9 cellular contexts compared by ENCODE assay signal in genomic region chr7:44981035-44981706, GRCh38. TPM values are rescaled to one million over a fixed set of nuclear protein-coding genes. Genes with fewer than 3 reads are reported as not detected.
DNase-seq lines count a peak whose midpoint lies in the region; ATAC-seq, FAIRE-seq and TF ChIP-seq lines count a peak whose summit lies in the region.
"Had no signal": no experiment of that assay in that cellular context is flagged by ENCODE, and none has a peak within 500 bp of the region (broad histone marks: within the 10 kb centered on the region; RNA-seq: fewer than 3 reads in every experiment).

No MANE protein-coding gene starts in this region.

- peaks cover 24% of the 10 kb centered on the region for H4K20me1 ChIP-seq in K562 (replicated peaks; ENCODE audit: control insufficient read depth, insufficient read depth, low read length)

- no peak for FAIRE-seq in K562 (lab: Jason Lieb, UNC)

- peak overlapping the region; percentile 99 for H3K27ac Mint-ChIP-seq in activated CD4-positive, alpha-beta T cell treated with anti-CD3 and anti-CD28 coated beads for 36 hours
- peak overlapping the region; percentile 100 for H3K27ac Mint-ChIP-seq in stimulated activated naive CD8-positive, alpha-beta T cell treated with anti-CD3 and anti-CD28 coated beads, Interleukin-15, amount 100 ng/mL, for 72 hours
- no peak overlapping the region for H3K27ac Mint-ChIP-seq in progenitor cell of endocrine pancreas

- peaks cover 29 to 40% of the 10 kb centered on the region in 2 experiments; a peak in 4 of 5 replicates for H3K4me1 ChIP-seq in K562 (replicated peaks in 1 of 2; ENCODE audit: control insufficient read depth in 2 of 2, insufficient read depth in 2 of 2, low read length in 2 of 2)

- CTCF ChIA-PET in activated CD4-positive, alpha-beta T cell treated with anti-CD3 and anti-CD28 coated beads for 36 hours (lab: Charles Lee): interaction anchor here (2.5 to 3.7 kb wide), 2 partner anchors 20 to 155 kb away, joined by 19 to 20 read pairs; no protein-coding TSS in a partner anchor
- CTCF ChIA-PET in K562 (lab: Yijun Ruan, JAX; ENCODE audit: low intra/inter-chr PET ratio): no interaction called here
- CTCF ChIA-PET in HEK293T (lab: Yijun Ruan, JAX): interaction anchor here (3.2 kb wide), 1 partner anchor 8 kb away, joined by 18 read pairs; no protein-coding TSS in a partner anchor

- H3K27me3 ChIP-seq in K562 (ENCODE audit: control insufficient read depth in 2 of 2, insufficient read depth in 2 of 2, low read length in 2 of 2): no peaks in the 10 kb centered on the region

- H3K9me3 ChIP-seq in K562 (replicated peaks; ENCODE audit: control insufficient read depth, insufficient read depth, low read depth, low read length): no peaks in the 10 kb centered on the region; the same call in 1 of the 2 replicates

- intact Hi-C loops in activated CD4-positive, alpha-beta T cell treated with anti-CD3 and anti-CD28 coated beads for 36 hours (cut with DNase I, micrococcal nuclease): loop anchor here (2.0 to 10.0 kb wide), 8 partner anchors 46 to 956 kb away; partner anchors contain the start of genes PPIA (in 1 of the 2) and TBRG4 (in 1 of the 2)
- intact Hi-C loops in K562 (cut with micrococcal nuclease): loop anchor here (2.0 kb wide), 1 partner anchor 18 kb away; no protein-coding TSS in a partner anchor

- H3K36me3 ChIP-seq in K562 (ENCODE audit: control insufficient read depth, insufficient read depth, low read length): peaks cover 62% of the 10 kb centered on the region

- POLR2A ChIA-PET in activated CD4-positive, alpha-beta T cell treated with anti-CD3 and anti-CD28 coated beads for 36 hours (lab: Charles Lee): interaction anchor here (0.6 to 6.8 kb wide), 8 partner anchors 18 to 343 kb away, joined by 3 to 99 read pairs (median 8); partner anchors contain the start of genes CCM2, H2AZ2 and TBRG4
- POLR2A ChIA-PET in K562 (lab: Yijun Ruan, JAX): interaction anchor here (0.9 to 7.4 kb wide), 6 partner anchors 8 to 396 kb away, joined by 3 to 141 read pairs (median 6); partner anchors contain the start of gene TBRG4
- POLR2A ChIA-PET in HEK293T (lab: Yijun Ruan, JAX): interaction anchor here (0.8 to 6.2 kb wide), 4 partner anchors 8 to 130 kb away, joined by 3 to 71 read pairs (median 8); partner anchors contain the start of gene TBRG4

- TF ChIP-seq POLR2A in K562 (conservative IDR thresholded peaks at IDR 0.05): no peak

- peak overlapping the region; percentile 24; the same call in 1 of the 3 replicates for H3K27ac ChIP-seq in K562 (ENCODE audit: extremely low read depth, low read depth, low read length)

- peak overlapping the region; percentile 20 for H3K4me3 ChIP-seq in Jurkat, Clone E6-1 (ENCODE audit: low read length)
- no peak overlapping the region for H3K4me3 ChIP-seq in K562

- 72% methylated on average over 7 of the region's 7 CpGs for WGBS in K562 (ENCODE audit: insufficient coverage, low coverage, missing lambda C conversion rate)

- TF ChIP-seq EP300 in K562 (IDR thresholded peaks at IDR 0.05; ENCODE audit: low read length): no peak

- H3K4me1 Mint-ChIP-seq in activated CD4-positive, alpha-beta T cell treated with anti-CD3 and anti-CD28 coated beads for 36 hours: peaks cover 63% of the 10 kb centered on the region
- H3K4me1 Mint-ChIP-seq in stimulated activated naive CD8-positive, alpha-beta T cell treated with anti-CD3 and anti-CD28 coated beads, Interleukin-15, amount 100 ng/mL, for 72 hours: peaks cover 88% of the 10 kb centered on the region
- H3K4me1 Mint-ChIP-seq in progenitor cell of endocrine pancreas (ENCODE audit: low read depth): peaks cover 19% of the 10 kb centered on the region

- H3K9me1 ChIP-seq in K562 (ENCODE audit: control insufficient read depth, insufficient read depth, low read length): no peaks in the 10 kb centered on the region

- H3K79me2 ChIP-seq in K562 (ENCODE audit: control insufficient read depth, insufficient read depth, low read length): peaks cover 37% of the 10 kb centered on the region

- H3K9me3 Mint-ChIP-seq in activated CD4-positive, alpha-beta T cell treated with anti-CD3 and anti-CD28 coated beads for 36 hours (ENCODE audit: low read depth): no peaks in the 10 kb centered on the region
- no peaks in the 10 kb centered on the region for H3K9me3 Mint-ChIP-seq in stimulated activated naive CD8-positive, alpha-beta T cell treated with anti-CD3 and anti-CD28 coated beads, Interleukin-15, amount 100 ng/mL, for 72 hours
- H3K9me3 Mint-ChIP-seq in progenitor cell of endocrine pancreas (ENCODE audit: low read depth): no peaks in the 10 kb centered on the region

- H3K4me2 ChIP-seq in K562 (ENCODE audit: insufficient read depth, low read length): no peak overlapping the region

- no peak for TF ChIP-seq RAD21 in K562 (CRISPR knock-in tag; conservative IDR thresholded peaks at IDR 0.05 in 1 of 2, IDR thresholded peaks at IDR 0.05 in 1 of 2)

- peak overlapping the region in 1 of 2 experiments; percentile 26; a peak in 1 of 4 replicates for H3K9ac ChIP-seq in K562 (ENCODE audit: insufficient read depth in 1 of 2, low read depth in 2 of 2, low read length in 2 of 2)

- TF ChIP-seq CTCF in K562 (IDR thresholded peaks at IDR 0.05 in 2 of 3, conservative IDR thresholded peaks at IDR 0.05 in 1 of 3; ENCODE audit: insufficient read depth in 2 of 3, low read depth in 1 of 3, low read length in 3 of 3) (peak in 1 of 3 experiments; percentile 9; a peak in 1 of 6 replicates), progenitor cell of endocrine pancreas (IDR thresholded peaks at IDR 0.05; ENCODE audit: unreplicated experiment) (no peak)

- peak; percentile 2 for ATAC-seq in activated CD4-positive, alpha-beta T cell treated with anti-CD3 and anti-CD28 coated beads for 36 hours
- ATAC-seq in K562: peak; percentile 27
- peak; percentile 5 for ATAC-seq in stimulated activated naive CD8-positive, alpha-beta T cell treated with anti-CD3 and anti-CD28 coated beads, Interleukin-15, amount 100 ng/mL, for 72 hours

- H3K4me3 Mint-ChIP-seq in activated CD4-positive, alpha-beta T cell treated with anti-CD3 and anti-CD28 coated beads for 36 hours: peak overlapping the region; percentile 99
- peak overlapping the region; percentile 96 to 100 for H3K4me3 Mint-ChIP-seq in stimulated activated naive CD8-positive, alpha-beta T cell treated with anti-CD3 and anti-CD28 coated beads, Interleukin-15, amount 100 ng/mL, for 72 hours
- H3K4me3 Mint-ChIP-seq in progenitor cell of endocrine pancreas (ENCODE audit: low read depth): no peak overlapping the region

- peaks cover 80% of the 10 kb centered on the region for H3K36me3 Mint-ChIP-seq in activated CD4-positive, alpha-beta T cell treated with anti-CD3 and anti-CD28 coated beads for 36 hours (ENCODE audit: low read depth)
- H3K36me3 Mint-ChIP-seq in progenitor cell of endocrine pancreas (ENCODE audit: insufficient read depth): peaks cover 11% of the 10 kb centered on the region

- H3K27me3 Mint-ChIP-seq in activated CD4-positive, alpha-beta T cell treated with anti-CD3 and anti-CD28 coated beads for 36 hours: no peaks in the 10 kb centered on the region
- H3K27me3 Mint-ChIP-seq in stimulated activated naive CD8-positive, alpha-beta T cell treated with anti-CD3 and anti-CD28 coated beads, Interleukin-15, amount 100 ng/mL, for 72 hours: no peaks in the 10 kb centered on the region
- H3K27me3 Mint-ChIP-seq in progenitor cell of endocrine pancreas: no peaks in the 10 kb centered on the region

- no TSS peak for BruUV-seq in K562 (replicated peaks; lab: Mats Ljungman, UMichigan)

- H2AFZ ChIP-seq in K562 (ENCODE audit: low read depth, low read length): no peak overlapping the region

- DNase-seq in activated CD4-positive, alpha-beta T cell treated with anti-CD3 and anti-CD28 coated beads for 36 hours: peak; percentile 72
- no peak for DNase-seq in activated CD4-positive, alpha-beta T cell treated with anti-CD3 and anti-CD28 coated beads, Interleukin-2, amount 50 U/mL, for 1 hour
- peak; percentile 61 for DNase-seq in Jurkat, Clone E6-1 (ENCODE audit: low read depth, low spot score)
- DNase-seq in K562 (ENCODE audit: extremely low read depth in 1 of 4, low spot score in 3 of 4): no peak
- DNase-seq in stimulated activated naive CD8-positive, alpha-beta T cell treated with anti-CD3 and anti-CD28 coated beads, Interleukin-15, amount 100 ng/mL, for 72 hours: peak in 1 of 2 donors; percentile 77
- no peak for DNase-seq in progenitor cell of endocrine pancreas (ENCODE audit: low spot score, unreplicated experiment)
- no peak for DNase-seq in NCI-H2227 (lab: John Stamatoyannopoulos, UW; ENCODE audit: unreplicated experiment)
- DNase-seq in HEK293T (ENCODE audit: extremely low spot score): no peak

- in situ Hi-C loops in K562 (cut with MboI): no loop called here

RNA-seq across cellular contexts. Expression of gene MYO1G, which starts 2.4 kb away (rescaled TPM):
- 100 to 1,000 TPM; 369 to 376 TPM for total RNA-seq in activated CD4-positive, alpha-beta T cell treated with anti-CD3 and anti-CD28 coated beads for 36 hours
- 172 TPM for polyA plus RNA-seq in Jurkat, Clone E6-1 (2012; ENCODE audit: insufficient read depth, insufficient read length)
- total RNA-seq in K562 (2011; cell fraction: chromatin; rRNA removed; ENCODE audit: low replicate concordance): 0.44 and 2.2 TPM in 2 replicates
- total RNA-seq in K562 (2011; cell fraction: nucleolus; rRNA removed): 1.2 and 1.3 TPM in 2 replicates
- 0.88 and 1.1 TPM in 2 replicates for total RNA-seq in K562 (2011; cell fraction: nucleoplasm; rRNA removed)
- 0.16 and 0.23 TPM in 2 replicates for total RNA-seq in K562 (2014; rRNA removed)
- 0.06 and 0.11 TPM in 2 replicates for total RNA-seq in K562 (2014; rRNA removed; fragmentation: Illumina TruSeq; extraction: Trizol)
- 0.23 and 0.25 TPM in 2 replicates for total RNA-seq in K562 (2015; rRNA removed; fragmentation: Illumina TruSeq; extraction: Trizol)
- total RNA-seq in K562 (2021): 0.62 and 0.72 TPM in 2 replicates
- polyA plus RNA-seq in K562 (2011; rRNA removed): 0.08 and 0.10 TPM in 2 replicates
- polyA plus RNA-seq in K562 (2011; cell fraction: cytosol; rRNA removed): 0.03 and 0.33 TPM in 2 replicates
- 0.39 and 1.3 TPM in 2 replicates for polyA plus RNA-seq in K562 (2011; cell fraction: nucleus; rRNA removed)
- 0.30 and 0.71 TPM in 2 replicates for polyA plus RNA-seq in K562 (2012)
- 0.04 and 0.26 TPM in 2 replicates for polyA plus RNA-seq in K562 (2014; fragmentation: Illumina TruSeq; extraction: Trizol)
- polyA plus RNA-seq in K562 (2014; fragmentation: Nextera tagmentation; extraction: Ambion mirVana): under 1 TPM in 1 of 2 experiments, not detected in 1; 0.03 TPM
- polyA plus RNA-seq in K562 (2014; rRNA removed): 0.16 and 0.26 TPM in 2 replicates
- 0.27 and 0.28 TPM in 2 replicates for polyA minus RNA-seq in K562 (2011; rRNA and poly(A)+ RNA removed)
- polyA minus RNA-seq in K562 (2011; cell fraction: cytosol; rRNA and poly(A)+ RNA removed): 0.73 and 0.86 TPM in 2 replicates
- polyA minus RNA-seq in K562 (2011; cell fraction: nucleus; rRNA and poly(A)+ RNA removed): 1.3 and 1.5 TPM in 2 replicates
- total RNA-seq in progenitor cell of endocrine pancreas: 0.53 and 0.67 TPM in 2 replicates
- total RNA-seq: LHCN-M2 had no signal

RNA-seq across cellular contexts. Expression of gene CCM2, which starts 18.8 kb away (rescaled TPM):
- 10 to 100 TPM; 70.1 to 80.1 TPM for total RNA-seq in activated CD4-positive, alpha-beta T cell treated with anti-CD3 and anti-CD28 coated beads for 36 hours
- polyA plus RNA-seq in Jurkat, Clone E6-1 (2012; ENCODE audit: insufficient read depth, insufficient read length): 101 TPM
- total RNA-seq in K562 (2011; cell fraction: chromatin; rRNA removed; ENCODE audit: low replicate concordance): 44.0 and 75.1 TPM in 2 replicates
- 40.9 and 43.2 TPM in 2 replicates for total RNA-seq in K562 (2011; cell fraction: nucleolus; rRNA removed)
- total RNA-seq in K562 (2011; cell fraction: nucleoplasm; rRNA removed): 50.7 and 64.6 TPM in 2 replicates
- 38.6 and 46.5 TPM in 2 replicates for total RNA-seq in K562 (2014; rRNA removed)
- 9.5 and 12.4 TPM in 2 replicates for total RNA-seq in K562 (2014; rRNA removed; fragmentation: Illumina TruSeq; extraction: Trizol)
- 15.8 and 17.9 TPM in 2 replicates for total RNA-seq in K562 (2015; rRNA removed; fragmentation: Illumina TruSeq; extraction: Trizol)
- total RNA-seq in K562 (2021): 33.9 and 35.2 TPM in 2 replicates
- polyA plus RNA-seq in K562 (2011; rRNA removed): 28.8 and 35.2 TPM in 2 replicates
- polyA plus RNA-seq in K562 (2011; cell fraction: cytosol; rRNA removed): 33.7 and 78.6 TPM in 2 replicates
- 40.1 and 81.8 TPM in 2 replicates for polyA plus RNA-seq in K562 (2011; cell fraction: nucleus; rRNA removed)
- 28.0 and 45.2 TPM in 2 replicates for polyA plus RNA-seq in K562 (2012)
- polyA plus RNA-seq in K562 (2014; fragmentation: Illumina TruSeq; extraction: Trizol): 25.9 and 30.9 TPM in 2 replicates
- polyA plus RNA-seq in K562 (2014; fragmentation: Nextera tagmentation; extraction: Ambion mirVana): 1 to 10 TPM in 1 of 2 experiments, under 1 TPM in 1; 0.41 to 2.0 TPM
- polyA plus RNA-seq in K562 (2014; rRNA removed): 29.3 and 36.1 TPM in 2 replicates
- polyA minus RNA-seq in K562 (2011; rRNA and poly(A)+ RNA removed): 15.6 and 28.1 TPM in 2 replicates
- 27.2 and 30.5 TPM in 2 replicates for polyA minus RNA-seq in K562 (2011; cell fraction: cytosol; rRNA and poly(A)+ RNA removed)
- polyA minus RNA-seq in K562 (2011; cell fraction: nucleus; rRNA and poly(A)+ RNA removed): 15.8 and 18.1 TPM in 2 replicates
- total RNA-seq in progenitor cell of endocrine pancreas: 42.2 and 43.0 TPM in 2 replicates

Comparison
In these comparisons a context has a peak if more than half of its experiments do, and no peak if none do; other contexts are left out.
1. DNase-seq: peak in activated CD4-positive, alpha-beta T cell treated with anti-CD3 and anti-CD28 coated beads for 36 hours (single experiment) and Jurkat, Clone E6-1 (single experiment); none in activated CD4-positive, alpha-beta T cell treated with anti-CD3 and anti-CD28 coated beads, Interleukin-2, amount 50 U/mL, for 1 hour (single experiment), K562 (0 of 4), progenitor cell of endocrine pancreas (single experiment), NCI-H2227 (single experiment) and HEK293T (single experiment).
2. RNA of gene MYO1G, which starts 2.4 kb away (total RNA-seq): 369 to 376 TPM in activated CD4-positive, alpha-beta T cell treated with anti-CD3 and anti-CD28 coated beads for 36 hours; 0.53 to 0.67 TPM in progenitor cell of endocrine pancreas and 0.06 to 2.2 TPM in K562; every median in the first group is over 100 times any median in the second.
3. Peak in every context shown above with its lines, with median percentiles within 50 percentile points of each other: ATAC-seq.